Comparison of ENCODE assay signal across 33 cellular contexts in the genomic region with DNA sequence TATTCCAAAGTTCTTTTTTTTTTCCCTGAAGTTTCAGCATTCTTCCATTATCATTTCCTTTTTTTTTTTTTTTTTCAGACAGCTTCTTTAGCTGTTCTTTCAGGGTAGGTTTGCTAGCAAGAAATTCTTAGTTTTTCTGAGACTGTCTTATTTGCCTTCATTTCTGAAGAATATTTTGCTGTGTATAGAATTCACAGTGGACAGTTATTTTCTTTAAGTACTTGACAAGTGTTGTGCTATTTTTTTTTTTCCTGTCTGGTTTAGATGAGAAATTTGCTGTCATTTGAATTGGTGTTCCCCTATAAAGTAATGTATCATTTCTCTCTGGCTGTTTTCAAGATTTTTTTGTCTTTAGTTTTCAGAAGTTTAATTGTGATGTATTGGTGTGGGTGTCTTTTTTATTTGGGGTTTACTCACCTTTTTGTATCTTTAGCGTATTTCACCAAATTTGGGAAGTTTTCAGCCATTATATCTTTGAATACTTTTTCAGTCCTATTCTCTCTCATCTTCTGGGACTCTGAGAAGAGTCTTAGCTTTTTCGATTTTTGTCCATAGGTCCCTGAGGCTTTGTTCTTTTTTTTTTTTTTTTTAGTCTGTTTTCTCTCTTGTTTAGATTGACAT. TPM values are rescaled to one million over a fixed set of nuclear protein-coding genes. Genes with fewer than 3 reads are reported as not detected.
"Had no signal": no experiment of that assay in that cellular context is flagged by ENCODE, and none has a peak within 500 bp of the region (broad histone marks: within the 10 kb centered on the region; RNA-seq: fewer than 3 reads in every experiment).

No MANE protein-coding gene starts in this region.

- H3K4me3 Mint-ChIP-seq: activated naive CD4-positive, alpha-beta T cell treated with anti-CD3 and anti-CD28 coated beads for 36 hours; activated naive CD8-positive, alpha-beta T cell treated with anti-CD3 and anti-CD28 coated beads for 36 hours; activated T-cell treated with anti-CD3 and anti-CD28 coated beads, Interleukin-2, amount 50 U/mL, for 4 hours had no signal

- H3K4me1 ChIP-seq: breast epithelium, SJCRH30 had no signal

- DNase-seq: activated CD4-positive, alpha-beta T cell treated with anti-CD3 and anti-CD28 coated beads for 4 hours; activated CD4-positive, alpha-beta T cell treated with anti-CD3 and anti-CD28 coated beads, Interleukin-2, amount 50 U/mL, for 4 hours; activated CD8-positive, alpha-beta memory T cell treated with anti-CD3 and anti-CD28 coated beads for 24 hours; activated effector memory CD4-positive, alpha-beta T cell treated with anti-CD3 and anti-CD28 coated beads, Interleukin-2, amount 50 U/mL, for 16 hours; activated naive CD4-positive, alpha-beta T cell treated with anti-CD3 and anti-CD28 coated beads for 36 hours; activated naive CD8-positive, alpha-beta T cell treated with anti-CD3 and anti-CD28 coated beads for 36 hours; activated T-cell treated with anti-CD3 and anti-CD28 coated beads, Interleukin-2, amount 50 U/mL, for 4 hours; adrenal gland; anterior cingulate cortex; caudate nucleus; NCI-H1092 treated with DMSO at 0.1 percent for 48 hours; NCI-H1417 treated with DMSO at 0.1 percent for 48 hours; NCI-H1694; NCI-H2029; NCI-H2107; NCI-H2171 treated with DMSO at 0.1 percent for 48 hours; NCI-H226; NCI-H526; NCI-H82; OCI-M1; Right ventricle myocardium superior; SJCRH30; SK-N-SH; T-helper 1 cell had no signal

- H3K36me3 ChIP-seq: adrenal gland, breast epithelium, SJCRH30 had no signal

- H3K27ac ChIP-seq: adrenal gland, breast epithelium, RWPE1, SJCRH30, VCaP had no signal

- H3K4me2 ChIP-seq: SK-N-SH had no signal

- H3K4me3 ChIP-seq: adrenal gland, breast epithelium, SJCRH30 had no signal

- H3K9ac ChIP-seq: SK-N-SH had no signal

- H3K27me3 ChIP-seq: adrenal gland, breast epithelium, SJCRH30 had no signal

- ATAC-seq: activated T-cell treated with anti-CD3 and anti-CD28 coated beads, Interleukin-2, amount 50 U/mL, for 4 hours; Panc1 had no signal

- H3K9me3 ChIP-seq: SJCRH30 had no signal

- H3K27me3 Mint-ChIP-seq: activated naive CD8-positive, alpha-beta T cell treated with anti-CD3 and anti-CD28 coated beads for 36 hours had no signal

- H3K27ac Mint-ChIP-seq: activated naive CD4-positive, alpha-beta T cell treated with anti-CD3 and anti-CD28 coated beads for 36 hours; activated naive CD8-positive, alpha-beta T cell treated with anti-CD3 and anti-CD28 coated beads for 36 hours had no signal

RNA-seq across cellular contexts. Expression of gene DUSP21, which starts 52.9 kb away (rescaled TPM):
- total RNA-seq: activated naive CD4-positive, alpha-beta T cell treated with anti-CD3 and anti-CD28 coated beads for 36 hours; activated naive CD8-positive, alpha-beta T cell treated with anti-CD3 and anti-CD28 coated beads for 36 hours; activated T-cell treated with anti-CD3 and anti-CD28 coated beads, Interleukin-2, amount 50 U/mL, for 4 hours; adrenal gland; breast epithelium; cerebellum; LHCN-M2; MCF 10A; NCI-H460; Right ventricle myocardium superior; SJCRH30; T-helper 2 cell treated with Interferon-gamma antibody and Interleukin-4, amounts not matched to agents 100 ng/mL and 5 ng/mL, for 36 hours had no signal
- polyA plus RNA-seq: adrenal gland, SK-N-SH had no signal
